Comparison of ENCODE assay signal across 17 cellular contexts in genomic region chr10:50550291-50550839, GRCh38.
A peak's percentile ranks its signal among the peaks of the same experiment; 100 is the strongest.
DNase-seq lines count a peak whose midpoint lies in the region; ATAC-seq and TF ChIP-seq lines count a peak whose summit lies in the region.
"Had no signal": no experiment of that assay in that cellular context is flagged by ENCODE, and none has a peak within 500 bp of the region (broad histone marks: within the 10 kb centered on the region; RNA-seq: fewer than 3 reads in every experiment).

No MANE protein-coding gene starts in this region.

- H3K4me3 Mint-ChIP-seq in T-helper 17 cell: no peak overlapping the region
- no peak overlapping the region for H3K4me3 Mint-ChIP-seq in activated CD4-positive, alpha-beta memory T cell treated with anti-CD3 and anti-CD28 coated beads for 36 hours
- H3K4me3 Mint-ChIP-seq: activated naive CD4-positive, alpha-beta T cell treated with anti-CD3 and anti-CD28 coated beads for 36 hours; T-helper 1 cell treated with Interleukin-12 subunit alpha and Interleukin-12 subunit beta and Interleukin-4 antibody, amounts not matched to agents 30 μg/mL and 1 μg/mL, for 36 hours had no signal

- TF ChIP-seq CTCF in fibroblast of the aortic adventitia (IDR thresholded peaks at IDR 0.05; ENCODE audit: insufficient read depth, low read length): no peak

- ATAC-seq in T-helper 17 cell: no peak
- ATAC-seq: gastroesophageal sphincter had no signal

- H3K4ac ChIP-seq in mesendoderm (ENCODE audit: low read depth, low read length): no peak overlapping the region
- H3K4ac ChIP-seq in neuronal stem cell (ENCODE audit: low read length): no peak overlapping the region

- H3K36me3 ChIP-seq in mesendoderm (ENCODE audit: control insufficient read depth, insufficient read depth, low read length) (no peaks in the 10 kb centered on the region), neuronal stem cell (replicated peaks in 1 of 2; ENCODE audit: control insufficient read depth in 2 of 2, insufficient read depth in 2 of 2, low read length in 2 of 2) (no peaks in the 10 kb centered on the region)
- H3K36me3 ChIP-seq: gastroesophageal sphincter, HAP-1 had no signal

- H3K9me3 Mint-ChIP-seq in activated CD4-positive, alpha-beta memory T cell treated with anti-CD3 and anti-CD28 coated beads for 36 hours: peaks cover 14% of the 10 kb centered on the region

- DNase-seq in CMK (ENCODE audit: low read depth) (peak; percentile 97), T-helper 17 cell (no peak), fibroblast of the aortic adventitia (ENCODE audit: low read depth) (peak; percentile 78), mesendoderm (peak; percentile 96), amniotic stem cell (lab: John Stamatoyannopoulos, UW) (no peak), DMS153 treated with DMSO at 0.1 percent for 48 hours (lab: John Stamatoyannopoulos, UW; ENCODE audit: unreplicated experiment) (no peak), neuronal stem cell (ENCODE audit: low spot score) (no peak)
- DNase-seq in activated CD4-positive, alpha-beta memory T cell treated with anti-CD3 and anti-CD28 coated beads for 36 hours: no peak
- DNase-seq: activated naive CD4-positive, alpha-beta T cell treated with anti-CD3 and anti-CD28 coated beads for 36 hours; central memory CD4-positive, alpha-beta T cell; islet precursor cell; NCI-H1092; NCI-H2107; stimulated activated naive CD4-positive, alpha-beta T cell had no signal

- H4K5ac ChIP-seq in mesendoderm (ENCODE audit: low read length): no peak overlapping the region

- H3K4me2 ChIP-seq in mesendoderm (ENCODE audit: low read length) (no peak overlapping the region), neuronal stem cell (ENCODE audit: insufficient read depth, low read length, poor library complexity, severe bottlenecking) (no peak overlapping the region)

- H3K4me3 ChIP-seq in fibroblast of the aortic adventitia (ENCODE audit: low read depth, low read length) (no peak overlapping the region), mesendoderm (ENCODE audit: low read length) (no peak overlapping the region), neuronal stem cell (ENCODE audit: low read length in 2 of 2) (no peak overlapping the region)
- H3K4me3 ChIP-seq: gastroesophageal sphincter, HAP-1 had no signal

- H2AFZ ChIP-seq in neuronal stem cell (ENCODE audit: low read length): no peak overlapping the region

- CTCF ChIA-PET in activated CD4-positive, alpha-beta memory T cell treated with anti-CD3 and anti-CD28 coated beads for 36 hours (lab: Charles Lee): no interaction called here

- H3K27ac Mint-ChIP-seq in T-helper 17 cell: peak overlapping the region; percentile 72
- no peak overlapping the region for H3K27ac Mint-ChIP-seq in activated CD4-positive, alpha-beta memory T cell treated with anti-CD3 and anti-CD28 coated beads for 36 hours
- H3K27ac Mint-ChIP-seq: activated naive CD4-positive, alpha-beta T cell treated with anti-CD3 and anti-CD28 coated beads for 36 hours; T-helper 1 cell treated with Interleukin-12 subunit alpha and Interleukin-12 subunit beta and Interleukin-4 antibody, amounts not matched to agents 30 μg/mL and 1 μg/mL, for 36 hours had no signal

- H3K14ac ChIP-seq in neuronal stem cell (ENCODE audit: low read length): no peak overlapping the region

- H3K9me3 ChIP-seq in T-helper 17 cell (ENCODE audit: control insufficient read depth, low read length, poor library complexity, severe bottlenecking) (no peaks in the 10 kb centered on the region), neuronal stem cell (replicated peaks in 1 of 2; ENCODE audit: control insufficient read depth in 2 of 2, insufficient read depth in 1 of 2, low read depth in 1 of 2, low read length in 2 of 2) (peaks cover 0 to 2% of the 10 kb centered on the region in 2 donors)
- H3K9me3 ChIP-seq: gastroesophageal sphincter, HAP-1 had no signal

- H3K27me3 Mint-ChIP-seq in T-helper 17 cell: no peaks in the 10 kb centered on the region
- H3K27me3 Mint-ChIP-seq in activated CD4-positive, alpha-beta memory T cell treated with anti-CD3 and anti-CD28 coated beads for 36 hours: no peaks in the 10 kb centered on the region

- H3K9ac ChIP-seq in mesendoderm (ENCODE audit: low read length): no peak overlapping the region
- H3K9ac ChIP-seq in neuronal stem cell (ENCODE audit: low read depth, low read length, poor library complexity): no peak overlapping the region

- H3K18ac ChIP-seq in mesendoderm (ENCODE audit: low read length) (no peak overlapping the region), neuronal stem cell (ENCODE audit: low read length) (no peak overlapping the region)

- H3K27ac ChIP-seq in mesendoderm (ENCODE audit: low read depth, low read length) (no peak overlapping the region), neuronal stem cell (replicated peaks; ENCODE audit: low read length) (no peak overlapping the region)
- H3K27ac ChIP-seq: gastroesophageal sphincter had no signal

- intact Hi-C loops in activated CD4-positive, alpha-beta memory T cell treated with anti-CD3 and anti-CD28 coated beads for 36 hours (cut with micrococcal nuclease): no loop called here

- H3K4me1 Mint-ChIP-seq in T-helper 17 cell: peaks cover 29% of the 10 kb centered on the region
- H3K4me1 Mint-ChIP-seq in activated CD4-positive, alpha-beta memory T cell treated with anti-CD3 and anti-CD28 coated beads for 36 hours (ENCODE audit: low read depth): peaks cover 32% of the 10 kb centered on the region

- H3K4me1 ChIP-seq in mesendoderm (ENCODE audit: control insufficient read depth, low read depth, low read length) (peaks cover 3% of the 10 kb centered on the region), neuronal stem cell (ENCODE audit: control insufficient read depth in 2 of 2, insufficient read depth in 1 of 2, low read depth in 1 of 2, low read length in 2 of 2) (peaks cover 1 to 2% of the 10 kb centered on the region in 2 donors)

- H2BK12ac ChIP-seq in neuronal stem cell (ENCODE audit: low read length): no peak overlapping the region

- H3K23ac ChIP-seq in mesendoderm (ENCODE audit: low read length) (no peak overlapping the region), neuronal stem cell (ENCODE audit: low read depth, low read length, poor library complexity) (no peak overlapping the region)

- H2BK5ac ChIP-seq in mesendoderm (ENCODE audit: low read length) (no peak overlapping the region), neuronal stem cell (ENCODE audit: low read length) (no peak overlapping the region)

- H2BK120ac ChIP-seq in mesendoderm (ENCODE audit: low read depth, low read length) (no peak overlapping the region), neuronal stem cell (ENCODE audit: low read depth, low read length) (no peak overlapping the region)

- no peak overlapping the region for H4K91ac ChIP-seq in neuronal stem cell (ENCODE audit: low read depth, low read length, poor library complexity)

- no peak overlapping the region for H3K56ac ChIP-seq in mesendoderm (ENCODE audit: low read length)

- H2AK5ac ChIP-seq in mesendoderm (ENCODE audit: low read length) (no peak overlapping the region), neuronal stem cell (ENCODE audit: low read depth, low read length) (no peak overlapping the region)

- H3K79me1 ChIP-seq in mesendoderm (ENCODE audit: low read length): peaks cover 2% of the 10 kb centered on the region
- no peaks in the 10 kb centered on the region for H3K79me1 ChIP-seq in neuronal stem cell (ENCODE audit: low read depth, low read length)

- no peaks in the 10 kb centered on the region for H3K36me3 Mint-ChIP-seq in T-helper 17 cell (ENCODE audit: low read depth)
- H3K36me3 Mint-ChIP-seq in activated CD4-positive, alpha-beta memory T cell treated with anti-CD3 and anti-CD28 coated beads for 36 hours: peaks cover 18% of the 10 kb centered on the region

- no CpG with 5 or more reads among the region's 4 CpGs for WGBS in mesendoderm (ENCODE audit: extremely low coverage, insufficient coverage, low lambda C conversion rate)
- WGBS in neuronal stem cell (ENCODE audit: extremely low coverage in 2 of 2, insufficient read length in 2 of 2, insufficient replicate concordance in 1 of 2), 2 donors: no CpG with 5 or more reads among the region's 4 CpGs

- no peak overlapping the region for H2BK15ac ChIP-seq in mesendoderm (replicated peaks; ENCODE audit: low read depth)
- H2BK15ac ChIP-seq in neuronal stem cell (ENCODE audit: low read length): no peak overlapping the region

- H4K8ac ChIP-seq in mesendoderm (ENCODE audit: low read depth, low read length): no peak overlapping the region
- no peak overlapping the region for H4K8ac ChIP-seq in neuronal stem cell (ENCODE audit: low read depth, low read length)

- H3K79me2 ChIP-seq in mesendoderm (ENCODE audit: control insufficient read depth, insufficient read depth, low read length): no peaks in the 10 kb centered on the region

- POLR2A ChIA-PET in activated CD4-positive, alpha-beta memory T cell treated with anti-CD3 and anti-CD28 coated beads for 36 hours (lab: Charles Lee): no interaction called here

- H3K27me3 ChIP-seq in mesendoderm (ENCODE audit: insufficient read depth, low read length, poor library complexity): no peaks in the 10 kb centered on the region
- H3K27me3 ChIP-seq in neuronal stem cell (ENCODE audit: control insufficient read depth in 3 of 3, insufficient read depth in 3 of 3, low read depth in 1 of 3, low read length in 3 of 3): no peaks in the 10 kb centered on the region
- H3K27me3 ChIP-seq: gastroesophageal sphincter had no signal

Comparison
In these comparisons a context has a peak if more than half of its experiments do, and no peak if none do; other contexts are left out.
1. DNase-seq: peak in CMK (single experiment), fibroblast of the aortic adventitia (single experiment) and mesendoderm (single experiment); none in T-helper 17 cell (0 of 3), amniotic stem cell (single experiment), activated CD4-positive, alpha-beta memory T cell treated with anti-CD3 and anti-CD28 coated beads for 36 hours (single experiment), DMS153 treated with DMSO at 0.1 percent for 48 hours (single experiment) and neuronal stem cell (single experiment).